In the genomic region with DNA sequence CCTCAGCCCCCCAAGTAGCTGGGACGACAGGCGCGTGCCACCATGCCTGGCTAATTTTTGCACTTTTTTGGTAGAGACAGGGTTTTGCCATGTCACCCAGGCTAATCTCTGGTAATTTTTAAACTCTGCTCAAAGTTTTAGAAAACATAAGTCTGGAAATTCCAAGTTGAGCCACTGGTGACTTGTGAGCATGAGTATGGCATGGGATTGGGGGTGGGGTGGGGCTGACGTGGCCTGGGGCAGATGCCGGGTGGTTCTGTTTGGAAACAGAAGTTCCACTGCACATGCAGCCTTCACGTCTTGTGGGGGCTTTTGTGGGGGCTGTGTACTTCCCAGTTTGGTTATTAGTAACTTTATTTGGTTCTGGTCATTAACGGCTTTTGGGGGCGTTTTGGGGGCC, we compare ENCODE assay signal across 18 cellular contexts.
DNase-seq lines count a peak whose midpoint lies in the region; ATAC-seq and TF ChIP-seq lines count a peak whose summit lies in the region.
"Had no signal": no experiment of that assay in that cellular context is flagged by ENCODE, and none has a peak within 500 bp of the region (broad histone marks: within the 10 kb centered on the region; RNA-seq: fewer than 3 reads in every experiment).

No MANE protein-coding gene starts in this region.

- intact Hi-C loops in posterior vena cava (cut with DNase I) (no loop called here), Calu3 (cut with micrococcal nuclease; ENCODE audit: unreplicated experiment) (no loop called here)

- DNase-seq in AG20443 (ENCODE audit: low spot score) (peak; percentile 73), NB4 (ENCODE audit: low read depth) (peak; percentile 54), epithelial cell of esophagus (ENCODE audit: low read depth) (peak; percentile 56), posterior vena cava (ENCODE audit: low spot score) (peak; percentile 69), Calu3 (no peak), WTC11 (ENCODE audit: low spot score) (no peak), NCI-H1105 treated with DMSO at 0.1 percent for 48 hours (lab: John Stamatoyannopoulos, UW) (no peak)
- DNase-seq in stimulated activated CD4-positive, alpha-beta T cell treated with anti-CD3 and anti-CD28 coated beads, Interleukin-4, amount 100 ng/mL, for 4 hours = no peak
- DNase-seq: activated CD4-positive, alpha-beta T cell treated with anti-CD3 and anti-CD28 coated beads for 48 hours; GF-D8; H7; NCI-H2171 treated with DMSO at 0.1 percent for 48 hours; ovary; stimulated activated CD8-positive, alpha-beta memory T cell treated with anti-CD3 and anti-CD28 coated beads, Interleukin-4, amount 100 ng/mL, for 48 hours; T-helper 1 cell had no signal

- BruUV-seq in Calu3 (replicated peaks; lab: Mats Ljungman, UMichigan) = no TSS peak

- H3K4me3 ChIP-seq in NB4 (ENCODE audit: low read depth, low read length) (no peak overlapping the region), epithelial cell of esophagus (ENCODE audit: low read length) (no peak overlapping the region)
- H3K4me3 ChIP-seq: ovary, vagina had no signal

- H3K4me1 Mint-ChIP-seq in Calu3 (ENCODE audit: low read depth, unreplicated experiment) = peaks cover 47% of the 10 kb centered on the region
- H3K4me1 Mint-ChIP-seq in WTC11 = peaks cover 51% of the 10 kb centered on the region

- H3K27ac Mint-ChIP-seq in Calu3 (ENCODE audit: unreplicated experiment) (no peak overlapping the region), WTC11 (no peak overlapping the region)
- H3K27ac Mint-ChIP-seq: memory B cell had no signal

- H3K9me3 Mint-ChIP-seq in Calu3 (ENCODE audit: low read depth, unreplicated experiment) (no peaks in the 10 kb centered on the region), WTC11 (no peaks in the 10 kb centered on the region)
- H3K9me3 Mint-ChIP-seq: brain, memory B cell had no signal

- POLR2A ChIA-PET in WTC11 (lab: Charles Lee) = no interaction called here

- CTCF ChIA-PET in Calu3 (lab: Charles Lee) (no interaction called here), WTC11 (lab: Charles Lee) (no interaction called here)

- TF ChIP-seq CTCF in NB4 (IDR thresholded peaks at IDR 0.05; ENCODE audit: low read depth, low read length) = no peak
- TF ChIP-seq CTCF in epithelial cell of esophagus (IDR thresholded peaks at IDR 0.05; ENCODE audit: insufficient read depth, low read depth, low read length, missing control alignments) = no peak
- TF ChIP-seq CTCF in Calu3 (IDR thresholded peaks at IDR 0.05; ENCODE audit: unreplicated experiment) = no peak
- TF ChIP-seq CTCF in WTC11 (IDR thresholded peaks at IDR 0.05) = no peak

- peaks cover 17% of the 10 kb centered on the region for H3K36me3 Mint-ChIP-seq in Calu3 (ENCODE audit: insufficient read depth, unreplicated experiment)
- no peaks in the 10 kb centered on the region for H3K36me3 Mint-ChIP-seq in WTC11
- H3K36me3 Mint-ChIP-seq: brain had no signal

- ATAC-seq in WTC11 = no peak

- TF ChIP-seq POLR2A in NB4 (IDR thresholded peaks at IDR 0.05; ENCODE audit: extremely low read depth, insufficient read length) = no peak

- H3K27me3 Mint-ChIP-seq in Calu3 (ENCODE audit: unreplicated experiment) = no peaks in the 10 kb centered on the region
- no peaks in the 10 kb centered on the region for H3K27me3 Mint-ChIP-seq in WTC11 (ENCODE audit: low read depth)
- H3K27me3 Mint-ChIP-seq: brain, memory B cell had no signal

- H3K4me3 Mint-ChIP-seq in Calu3 (ENCODE audit: low read depth, unreplicated experiment) = no peak overlapping the region
- H3K4me3 Mint-ChIP-seq in WTC11 = no peak overlapping the region
- H3K4me3 Mint-ChIP-seq: memory B cell had no signal

TF ChIP-seq in WTC11, 78 proteins besides CTCF, POLR2A, EP300 and RAD21:
- no peak for TF ChIP-seq ETV6 (CRISPR knock-in tag; IDR thresholded peaks at IDR 0.05)
- TF ChIP-seq, protein P1, sequence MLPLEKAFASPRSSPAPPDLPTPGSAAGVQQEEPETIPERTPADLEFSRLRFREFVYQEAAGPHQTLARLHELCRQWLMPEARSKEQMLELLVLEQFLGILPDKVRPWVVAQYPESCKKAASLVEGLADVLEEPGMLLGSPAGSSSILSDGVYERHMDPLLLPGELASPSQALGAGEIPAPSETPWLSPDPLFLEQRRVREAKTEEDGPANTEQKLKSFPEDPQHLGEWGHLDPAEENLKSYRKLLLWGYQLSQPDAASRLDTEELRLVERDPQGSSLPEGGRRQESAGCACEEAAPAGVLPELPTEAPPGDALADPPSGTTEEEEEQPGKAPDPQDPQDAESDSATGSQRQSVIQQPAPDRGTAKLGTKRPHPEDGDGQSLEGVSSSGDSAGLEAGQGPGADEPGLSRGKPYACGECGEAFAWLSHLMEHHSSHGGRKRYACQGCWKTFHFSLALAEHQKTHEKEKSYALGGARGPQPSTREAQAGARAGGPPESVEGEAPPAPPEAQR (CRISPR knock-in tag; IDR thresholded peaks at IDR 0.05) = no peak
- TF ChIP-seq KAT7 (CRISPR knock-in tag; IDR thresholded peaks at IDR 0.05; ENCODE audit: borderline replicate concordance) = no peak
TF ChIP-seq in WTC11: peak in this region for 0.

Comparison
In these comparisons a context has a peak if more than half of its experiments do, and no peak if none do; other contexts are left out.
1. DNase-seq: peak in AG20443 (single experiment), NB4 (single experiment), epithelial cell of esophagus (single experiment) and posterior vena cava (single experiment); none in Calu3 (single experiment), WTC11 (single experiment), stimulated activated CD4-positive, alpha-beta T cell treated with anti-CD3 and anti-CD28 coated beads, Interleukin-4, amount 100 ng/mL, for 4 hours (0 of 2) and NCI-H1105 treated with DMSO at 0.1 percent for 48 hours (single experiment).